24 cellular contexts compared by ENCODE assay signal in genomic region chr10:48552946-48553564, GRCh38. TPM values are rescaled to one million over a fixed set of nuclear protein-coding genes. Genes with fewer than 3 reads are reported as not detected.
DNase-seq lines count a peak whose midpoint lies in the region; ATAC-seq, FAIRE-seq and TF ChIP-seq lines count a peak whose summit lies in the region.
"Had no signal": no experiment of that assay in that cellular context is flagged by ENCODE, and none has a peak within 500 bp of the region (broad histone marks: within the 10 kb centered on the region; RNA-seq: fewer than 3 reads in every experiment).

No MANE protein-coding gene starts in this region.

- no peaks in the 10 kb centered on the region for H3K9me3 ChIP-seq in BLaER1
- H3K9me3 ChIP-seq in Loucy (ENCODE audit: insufficient read depth, low read depth, low read length): no peaks in the 10 kb centered on the region
- no peaks in the 10 kb centered on the region; a peak in 1 of 4 replicates for H3K9me3 ChIP-seq in H1 (ENCODE audit: insufficient read depth in 2 of 2, low read depth in 1 of 2, low read length in 1 of 2)
- H3K9me3 ChIP-seq: Peyer's patch, SJCRH30 had no signal

- H3K23me2 ChIP-seq in H1 (ENCODE audit: low read depth, low read length): no peaks in the 10 kb centered on the region

- no peaks in the 10 kb centered on the region for H3K79me1 ChIP-seq in H1 (ENCODE audit: low read depth, low read length)

- H3F3A ChIP-seq in Loucy (ENCODE audit: low read depth): no peaks in the 10 kb centered on the region

- 0 out of 2 replicates have a peak overlapping the region, but pooled peaks have one; percentile 50 for H3K4me2 ChIP-seq in BLaER1
- H3K4me2 ChIP-seq in Loucy (ENCODE audit: low read depth, low read length, poor library complexity, severe bottlenecking): no peak overlapping the region
- no peak overlapping the region for H3K4me2 ChIP-seq in H1 (ENCODE audit: insufficient read depth in 1 of 2, low read depth in 2 of 2, low read length in 2 of 2)
- H3K4me2 ChIP-seq: KMS-11 had no signal

- H4K20me1 ChIP-seq in BLaER1 (0 out of 2 replicates have a peak, but pooled peaks cover 10% of the 10 kb centered on the region), Loucy (ENCODE audit: insufficient read depth, low read length, poor library complexity, severe bottlenecking) (no peaks in the 10 kb centered on the region), H1 (replicated peaks in 1 of 2; ENCODE audit: control insufficient read depth in 1 of 2, insufficient read depth in 2 of 2, low read length in 2 of 2) (no peaks in the 10 kb centered on the region)

- H3K4me1 Mint-ChIP-seq in osteocyte (ENCODE audit: unreplicated experiment): no peaks in the 10 kb centered on the region
- no peaks in the 10 kb centered on the region for H3K4me1 Mint-ChIP-seq in mesothelial cell of epicardium
- H3K4me1 Mint-ChIP-seq: CD4-positive, CD25-positive, alpha-beta regulatory T cell had no signal

- DNase-seq in H1 (ENCODE audit: low read depth in 1 of 2, low spot score in 2 of 2) (no peak), osteocyte (ENCODE audit: extremely low spot score, unreplicated experiment) (peak; percentile 78), T-helper 1 cell (no peak), mesothelial cell of epicardium (ENCODE audit: low spot score in 2 of 2, unreplicated experiment in 2 of 2) (no peak)
- DNase-seq: CD4-positive, CD25-positive, alpha-beta regulatory T cell; EL; GF-D8; HCEC 1CT; IMR-90; NCI-H1694; NCI-H2081; NCI-H2171; NCI-H345; NCI-H524; NCI-H774; NK-92 treated with Interleukin-12 subunit alpha and Interleukin-12 subunit beta, amount 100 ng/mL, for 24 hours; Peyer's patch; SJCRH30 had no signal

- no peak overlapping the region for H3K56ac ChIP-seq in H1 (replicated peaks; ENCODE audit: insufficient read length, low read depth, low read length)

- FAIRE-seq in H1 (lab: Jason Lieb, UNC): no peak
- FAIRE-seq: A204.1 had no signal

- H3K27me3 ChIP-seq in BLaER1: no peaks in the 10 kb centered on the region
- no peaks in the 10 kb centered on the region for H3K27me3 ChIP-seq in Loucy (ENCODE audit: insufficient read depth, low read length, poor library complexity, severe bottlenecking)
- no peaks in the 10 kb centered on the region for H3K27me3 ChIP-seq in H1 (replicated peaks in 1 of 4; ENCODE audit: control insufficient read depth in 3 of 4, extremely low read depth in 1 of 4, insufficient read depth in 3 of 4, low read length in 3 of 4)
- H3K27me3 ChIP-seq: Peyer's patch, SJCRH30 had no signal

- H3K27ac Mint-ChIP-seq in osteocyte (ENCODE audit: unreplicated experiment) (no peak overlapping the region), mesothelial cell of epicardium (no peak overlapping the region)

- H3K4ac ChIP-seq in H1 (replicated peaks; ENCODE audit: insufficient read length, low read depth, low read length): no peak overlapping the region

- no peaks in the 10 kb centered on the region for H3K9me3 Mint-ChIP-seq in osteocyte (ENCODE audit: unreplicated experiment)
- no peaks in the 10 kb centered on the region for H3K9me3 Mint-ChIP-seq in mesothelial cell of epicardium
- H3K9me3 Mint-ChIP-seq: CD4-positive, CD25-positive, alpha-beta regulatory T cell had no signal

- TF ChIP-seq EP300 in H1 (IDR thresholded peaks at IDR 0.05; ENCODE audit: borderline replicate concordance in 1 of 2, low read depth in 2 of 2, low read length in 2 of 2): no peak

- no peak overlapping the region for H2BK5ac ChIP-seq in H1 (ENCODE audit: low read depth, low read length)

- no peak for TF ChIP-seq RAD21 in H1 (IDR thresholded peaks at IDR 0.05 in 1 of 2, conservative IDR thresholded peaks at IDR 0.05 in 1 of 2; ENCODE audit: low read depth in 2 of 2, low read length in 2 of 2)

- H3K27me3 Mint-ChIP-seq in osteocyte (ENCODE audit: unreplicated experiment) (no peaks in the 10 kb centered on the region), mesothelial cell of epicardium (ENCODE audit: low read depth) (peaks cover 4% of the 10 kb centered on the region)
- H3K27me3 Mint-ChIP-seq: CD4-positive, CD25-positive, alpha-beta regulatory T cell had no signal

- peak overlapping the region; percentile 52; the same call in 1 of the 2 replicates for H2AFZ ChIP-seq in Loucy (ENCODE audit: low read length)
- no peak overlapping the region for H2AFZ ChIP-seq in H1 (ENCODE audit: low read length)

- WGBS in H1 (ENCODE audit: extremely low coverage in 1 of 2, insufficient coverage in 1 of 2, insufficient read length in 1 of 2, insufficient replicate concordance in 2 of 2, low coverage in 1 of 2, low lambda C conversion rate in 2 of 2, missing lambda C conversion rate in 1 of 2), 2 experiments: 87% methylated on average over 13 of the region's 13 CpGs; no CpG with 5 or more reads in 1 of the 2 experiments

- no peak for TF ChIP-seq POLR2A in H1 (IDR thresholded peaks at IDR 0.05; ENCODE audit: control extremely low read depth in 1 of 2, low read depth in 2 of 2, low read length in 2 of 2)

- POLR2A ChIA-PET in H1 (lab: Charles Lee; ENCODE audit: partially characterized antibody): interaction anchor here (1.7 kb wide), 1 partner anchor 30 kb away, joined by 4 read pairs; no protein-coding TSS in a partner anchor

- no peak overlapping the region for H3K4me3 Mint-ChIP-seq in osteocyte (ENCODE audit: unreplicated experiment)
- no peak overlapping the region for H3K4me3 Mint-ChIP-seq in mesothelial cell of epicardium
- H3K4me3 Mint-ChIP-seq: CD4-positive, CD25-positive, alpha-beta regulatory T cell had no signal

- no peak overlapping the region for H2AK5ac ChIP-seq in H1 (ENCODE audit: low read depth, low read length)

- no peak overlapping the region for H2BK120ac ChIP-seq in H1 (replicated peaks; ENCODE audit: low read depth, low read length)

- no peak overlapping the region for H3K4me3 ChIP-seq in BLaER1
- H3K4me3 ChIP-seq in Loucy (ENCODE audit: low read length, poor library complexity, severe bottlenecking): no peak overlapping the region
- no peak overlapping the region for H3K4me3 ChIP-seq in H1 (ENCODE audit: extremely low read depth in 1 of 4, insufficient read depth in 2 of 4, low read depth in 3 of 4, low read length in 4 of 4)
- H3K4me3 ChIP-seq: Peyer's patch, SJCRH30 had no signal

- H3K18ac ChIP-seq in H1 (ENCODE audit: extremely low read depth, low read length): 0 out of 2 replicates have a peak overlapping the region, but pooled peaks have one; percentile 17

- TF ChIP-seq CTCF in Loucy (conservative IDR thresholded peaks at IDR 0.05; ENCODE audit: low read length) (no peak), H1 (IDR thresholded peaks at IDR 0.05; ENCODE audit: control extremely low read depth in 1 of 3, insufficient read depth in 1 of 3, low read depth in 1 of 3, low read length in 3 of 3) (no peak), osteocyte (IDR thresholded peaks at IDR 0.05) (no peak), mesothelial cell of epicardium (IDR thresholded peaks at IDR 0.05; ENCODE audit: unreplicated experiment) (no peak)

- no peaks in the 10 kb centered on the region for H3K79me2 ChIP-seq in Loucy (ENCODE audit: insufficient read depth, low read length)
- no peaks in the 10 kb centered on the region for H3K79me2 ChIP-seq in H1 (ENCODE audit: control insufficient read depth in 1 of 2, insufficient read depth in 2 of 2, low read length in 2 of 2)

- CTCF ChIA-PET in H1 (lab: Charles Lee; ENCODE audit: partially characterized antibody): interaction anchor here (0.6 to 10.2 kb wide), 33 partner anchors 9 to 393 kb away, joined by 3 to 127 read pairs (median 5); partner anchors contain the start of gene ARHGAP22

- H4K8ac ChIP-seq in H1 (ENCODE audit: extremely low read depth, insufficient read depth, low read length): no peak overlapping the region

- peaks cover 50% of the 10 kb centered on the region for H3K4me1 ChIP-seq in BLaER1
- H3K4me1 ChIP-seq in Loucy (ENCODE audit: insufficient read depth, low read length, poor library complexity, severe bottlenecking): no peaks in the 10 kb centered on the region
- peaks cover 0 to 9% (median 6%) of the 10 kb centered on the region in 4 experiments; a peak in 4 of 7 replicates for H3K4me1 ChIP-seq in H1 (replicated peaks in 1 of 4; ENCODE audit: control insufficient read depth in 3 of 4, insufficient read depth in 4 of 4, low read length in 3 of 4)
- H3K4me1 ChIP-seq: Peyer's patch, SJCRH30 had no signal

- no peak overlapping the region; the same call in 1 of the 2 replicates for H2BK12ac ChIP-seq in H1 (ENCODE audit: low read depth, low read length)

- no peak overlapping the region for H3K9ac ChIP-seq in BLaER1
- no peak overlapping the region for H3K9ac ChIP-seq in Loucy (ENCODE audit: low read depth, low read length, poor library complexity, severe bottlenecking)
- H3K9ac ChIP-seq in H1 (replicated peaks in 1 of 4; ENCODE audit: extremely low read depth in 1 of 4, low read depth in 3 of 4, low read length in 3 of 4): no peak overlapping the region
- H3K9ac ChIP-seq: KMS-11 had no signal

- H3K36me3 ChIP-seq in BLaER1 (no peaks in the 10 kb centered on the region), Loucy (ENCODE audit: insufficient read depth, low read length) (no peaks in the 10 kb centered on the region), H1 (ENCODE audit: control insufficient read depth in 2 of 4, insufficient read depth in 4 of 4, low read length in 3 of 4) (no peaks in the 10 kb centered on the region)
- H3K36me3 ChIP-seq: Peyer's patch, SJCRH30 had no signal

- H4K5ac ChIP-seq in H1 (ENCODE audit: insufficient read length, low read depth, low read length): no peak overlapping the region

- no peaks in the 10 kb centered on the region for H3K36me3 Mint-ChIP-seq in osteocyte (ENCODE audit: unreplicated experiment)
- no peaks in the 10 kb centered on the region for H3K36me3 Mint-ChIP-seq in mesothelial cell of epicardium
- H3K36me3 Mint-ChIP-seq: CD4-positive, CD25-positive, alpha-beta regulatory T cell had no signal

- no peak overlapping the region for H2BK15ac ChIP-seq in H1 (ENCODE audit: low read length)

- peak overlapping the region; percentile 9; the same call in 1 of the 2 replicates for H2BK20ac ChIP-seq in H1 (ENCODE audit: low read length)

- ATAC-seq in HG02981 (IDR thresholded peaks at IDR 0.05; ENCODE audit: unreplicated experiment) (no peak), GM18520 (IDR thresholded peaks at IDR 0.05; ENCODE audit: unreplicated experiment) (no peak)

- no peak overlapping the region for H4K91ac ChIP-seq in H1 (replicated peaks; ENCODE audit: insufficient read length, low read length)

- H3K27ac ChIP-seq in BLaER1 (no peak overlapping the region), H1 (ENCODE audit: low read depth, low read length) (no peak overlapping the region)
- H3K27ac ChIP-seq: KMS-11, Peyer's patch, SJCRH30 had no signal

- no peak overlapping the region for H3K23ac ChIP-seq in H1 (ENCODE audit: insufficient read length)

- H3K9me2 ChIP-seq in Loucy (replicated peaks; ENCODE audit: low read depth, low read length): no peaks in the 10 kb centered on the region

- H3K14ac ChIP-seq in H1 (ENCODE audit: insufficient read length): no peak overlapping the region

RNA-seq across cellular contexts. Expression of gene ARHGAP22, which starts 51.8 kb away (rescaled TPM):
- 11.2 and 12.9 TPM in 2 replicates for total RNA-seq in H1 (2021; fragmentation: NEBNext Ultra II Directional; extraction: Animal tissue kit (Norgen Biotek cat#: 25700))
- 3.6 and 5.1 TPM in 2 replicates for polyA plus RNA-seq in H1 (2011; rRNA removed)
- 5.5 TPM for polyA plus RNA-seq in H1 (2011; cell fraction: cytosol; rRNA removed)
- polyA plus RNA-seq in H1 (2011; cell fraction: nucleus; rRNA removed): 7.7 TPM
- polyA plus RNA-seq in H1 (2012, experiment 1 of 2): 6.8 to 7.4 TPM (median 7.2 TPM) in 4 replicates
- 4.6 TPM for polyA plus RNA-seq in H1 (2012, experiment 2 of 2)
- polyA plus RNA-seq in H1 (2013, experiment 1 of 2): 5.4 TPM
- polyA plus RNA-seq in H1 (2013, experiment 2 of 2): 4.5 TPM
- 4.3 and 5.5 TPM in 2 replicates for polyA minus RNA-seq in H1 (2011; rRNA and poly(A)+ RNA removed)
- 8.2 TPM for polyA minus RNA-seq in H1 (2011; cell fraction: cytosol; rRNA and poly(A)+ RNA removed)
- 4.7 TPM for polyA minus RNA-seq in H1 (2011; cell fraction: nucleus; rRNA and poly(A)+ RNA removed)
- total RNA-seq in osteocyte: 0.64 and 1.1 TPM in 2 replicates
- 2.9 to 5.1 TPM (median 4.1 TPM) in 3 replicates for total RNA-seq in mesothelial cell of epicardium
- total RNA-seq: SJCRH30 had no signal
- polyA plus RNA-seq: CD4-positive, CD25-positive, alpha-beta regulatory T cell had no signal
